ENCODE assay signal across 1 cellular context in the genomic region with DNA sequence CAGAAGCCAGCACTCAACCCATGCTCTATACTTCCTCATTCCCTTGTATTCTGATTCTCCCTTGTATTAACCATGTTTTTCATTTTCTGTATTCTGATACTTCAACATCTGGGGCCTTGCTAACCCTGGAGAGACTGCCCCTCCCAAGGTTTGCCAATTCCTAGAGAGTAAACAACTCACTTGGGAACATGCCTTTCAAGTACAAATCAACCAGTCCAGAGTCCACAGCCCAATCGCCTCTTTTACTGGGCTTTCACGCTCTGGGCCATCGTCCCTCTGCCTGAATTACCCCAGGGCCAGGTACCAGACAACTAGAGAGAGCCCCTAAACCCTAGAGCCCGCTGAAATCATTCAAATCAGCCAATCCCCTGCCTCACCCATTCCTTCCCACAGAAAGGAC.
TF ChIP-seq lines count a peak whose summit lies in the region.

No MANE protein-coding gene starts in this region.

TF ChIP-seq in HepG2, 621 proteins besides CTCF, POLR2A, EP300 and RAD21 (continued from another document and continues in another):
- TF ChIP-seq ZBTB33 (CRISPR knock-in tag; IDR thresholded peaks at IDR 0.05), result no peak
- 0 out of 2 replicates have a peak, but pooled peaks have one; percentile 25 for TF ChIP-seq SIX1 (CRISPR knock-in tag; IDR thresholded peaks at IDR 0.05; ENCODE audit: borderline replicate concordance)
- TF ChIP-seq ZSCAN12 (CRISPR knock-in tag; IDR thresholded peaks at IDR 0.05), result no peak
- TF ChIP-seq, protein P1, sequence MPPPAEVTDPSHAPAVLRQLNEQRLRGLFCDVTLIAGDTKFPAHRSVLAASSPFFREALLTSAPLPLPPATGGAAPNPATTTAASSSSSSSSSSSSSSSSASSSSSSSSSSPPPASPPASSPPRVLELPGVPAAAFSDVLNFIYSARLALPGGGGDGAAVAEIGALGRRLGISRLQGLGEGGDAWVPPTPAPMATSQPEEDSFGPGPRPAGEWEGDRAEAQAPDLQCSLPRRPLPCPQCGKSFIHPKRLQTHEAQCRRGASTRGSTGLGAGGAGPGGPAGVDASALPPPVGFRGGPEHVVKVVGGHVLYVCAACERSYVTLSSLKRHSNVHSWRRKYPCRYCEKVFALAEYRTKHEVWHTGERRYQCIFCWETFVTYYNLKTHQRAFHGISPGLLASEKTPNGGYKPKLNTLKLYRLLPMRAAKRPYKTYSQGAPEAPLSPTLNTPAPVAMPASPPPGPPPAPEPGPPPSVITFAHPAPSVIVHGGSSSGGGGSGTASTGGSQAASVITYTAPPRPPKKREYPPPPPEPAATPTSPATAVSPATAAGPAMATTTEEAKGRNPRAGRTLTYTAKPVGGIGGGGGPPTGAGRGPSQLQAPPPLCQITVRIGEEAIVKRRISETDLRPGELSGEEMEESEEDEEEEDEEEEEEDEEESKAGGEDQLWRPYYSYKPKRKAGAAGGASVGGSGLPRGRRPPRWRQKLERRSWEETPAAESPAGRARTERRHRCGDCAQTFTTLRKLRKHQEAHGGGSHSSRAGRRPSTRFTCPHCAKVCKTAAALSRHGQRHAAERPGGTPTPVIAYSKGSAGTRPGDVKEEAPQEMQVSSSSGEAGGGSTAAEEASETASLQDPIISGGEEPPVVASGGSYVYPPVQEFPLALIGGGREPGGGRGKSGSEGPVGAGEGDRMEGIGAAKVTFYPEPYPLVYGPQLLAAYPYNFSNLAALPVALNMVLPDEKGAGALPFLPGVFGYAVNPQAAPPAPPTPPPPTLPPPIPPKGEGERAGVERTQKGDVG (CRISPR knock-in tag; IDR thresholded peaks at IDR 0.05; ENCODE audit: borderline replicate concordance), result no peak
- TF ChIP-seq GLI4 (CRISPR knock-in tag; IDR thresholded peaks at IDR 0.05; ENCODE audit: borderline replicate concordance), result no peak
- no peak for TF ChIP-seq ZNF260 (CRISPR knock-in tag; IDR thresholded peaks at IDR 0.05; ENCODE audit: borderline replicate concordance, low read depth)
- no peak for TF ChIP-seq EZH2 (conservative IDR thresholded peaks at IDR 0.05; ENCODE audit: low read depth, low read length)
- TF ChIP-seq, protein P2, sequence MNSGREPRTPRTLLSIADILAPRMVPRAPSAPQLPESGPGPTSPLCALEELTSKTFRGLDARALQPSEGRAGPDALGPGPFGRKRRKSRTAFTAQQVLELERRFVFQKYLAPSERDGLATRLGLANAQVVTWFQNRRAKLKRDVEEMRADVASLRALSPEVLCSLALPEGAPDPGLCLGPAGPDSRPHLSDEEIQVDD (CRISPR knock-in tag; IDR thresholded peaks at IDR 0.05; ENCODE audit: borderline replicate concordance), result no peak
- TF ChIP-seq GFI1 (CRISPR knock-in tag; IDR thresholded peaks at IDR 0.05; ENCODE audit: borderline replicate concordance), result peak; percentile 23; the same call in 1 of the 2 replicates
- TF ChIP-seq SRSF9 (IDR thresholded peaks at IDR 0.05; ENCODE audit: borderline replicate concordance, insufficient read depth, low read depth, low read length, poor library complexity, severe bottlenecking), result no peak
- no peak for TF ChIP-seq TRIM22 (IDR thresholded peaks at IDR 0.05)
- TF ChIP-seq RCOR2 (CRISPR knock-in tag; IDR thresholded peaks at IDR 0.05), result 0 out of 2 replicates have a peak, but pooled peaks have one; percentile 45
- no peak for TF ChIP-seq KMT2A (CRISPR knock-in tag; IDR thresholded peaks at IDR 0.05)
- no peak for TF ChIP-seq ZNF563 (CRISPR knock-in tag; IDR thresholded peaks at IDR 0.05)
- no peak for TF ChIP-seq ZNF740 (CRISPR knock-in tag; IDR thresholded peaks at IDR 0.05)
- no peak for TF ChIP-seq JUND (CRISPR knock-in tag; IDR thresholded peaks at IDR 0.05)
- no peak for TF ChIP-seq ZNF781 (CRISPR knock-in tag; IDR thresholded peaks at IDR 0.05; ENCODE audit: borderline replicate concordance, not compliant biosample characterization)
- no peak for TF ChIP-seq FLYWCH1 (CRISPR knock-in tag; IDR thresholded peaks at IDR 0.05)
- no peak for TF ChIP-seq PRMT3 (CRISPR knock-in tag; IDR thresholded peaks at IDR 0.05; ENCODE audit: borderline replicate concordance, low read depth)
- TF ChIP-seq RAD51 (IDR thresholded peaks at IDR 0.05; ENCODE audit: borderline replicate concordance), result no peak
- TF ChIP-seq NFYC (CRISPR knock-in tag; IDR thresholded peaks at IDR 0.05), result no peak
- no peak for TF ChIP-seq CAMTA2 (CRISPR knock-in tag; IDR thresholded peaks at IDR 0.05; ENCODE audit: borderline replicate concordance)
- TF ChIP-seq, protein P3, sequence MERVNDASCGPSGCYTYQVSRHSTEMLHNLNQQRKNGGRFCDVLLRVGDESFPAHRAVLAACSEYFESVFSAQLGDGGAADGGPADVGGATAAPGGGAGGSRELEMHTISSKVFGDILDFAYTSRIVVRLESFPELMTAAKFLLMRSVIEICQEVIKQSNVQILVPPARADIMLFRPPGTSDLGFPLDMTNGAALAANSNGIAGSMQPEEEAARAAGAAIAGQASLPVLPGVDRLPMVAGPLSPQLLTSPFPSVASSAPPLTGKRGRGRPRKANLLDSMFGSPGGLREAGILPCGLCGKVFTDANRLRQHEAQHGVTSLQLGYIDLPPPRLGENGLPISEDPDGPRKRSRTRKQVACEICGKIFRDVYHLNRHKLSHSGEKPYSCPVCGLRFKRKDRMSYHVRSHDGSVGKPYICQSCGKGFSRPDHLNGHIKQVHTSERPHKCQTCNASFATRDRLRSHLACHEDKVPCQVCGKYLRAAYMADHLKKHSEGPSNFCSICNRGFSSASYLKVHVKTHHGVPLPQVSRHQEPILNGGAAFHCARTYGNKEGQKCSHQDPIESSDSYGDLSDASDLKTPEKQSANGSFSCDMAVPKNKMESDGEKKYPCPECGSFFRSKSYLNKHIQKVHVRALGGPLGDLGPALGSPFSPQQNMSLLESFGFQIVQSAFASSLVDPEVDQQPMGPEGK (CRISPR knock-in tag; IDR thresholded peaks at IDR 0.05), result peak; percentile 85
- no peak for TF ChIP-seq NR0B2 (CRISPR knock-in tag; IDR thresholded peaks at IDR 0.05)
- TF ChIP-seq ATF7 (IDR thresholded peaks at IDR 0.05), result no peak
- TF ChIP-seq ATF7 (CRISPR knock-in tag; IDR thresholded peaks at IDR 0.05), result no peak
- TF ChIP-seq E2F2 (CRISPR knock-in tag; IDR thresholded peaks at IDR 0.05; ENCODE audit: borderline replicate concordance), result no peak
- TF ChIP-seq FOXA1 (IDR thresholded peaks at IDR 0.05), result no peak
- TF ChIP-seq FOXA1 (CRISPR knock-in tag; IDR thresholded peaks at IDR 0.05), result peak; percentile 91
- TF ChIP-seq RBFOX2 (IDR thresholded peaks at IDR 0.05; ENCODE audit: low read depth, low read length), result no peak
- TF ChIP-seq ZSCAN20 (CRISPR knock-in tag; IDR thresholded peaks at IDR 0.05; ENCODE audit: borderline replicate concordance), result no peak
- no peak for TF ChIP-seq ZKSCAN5 (CRISPR knock-in tag; IDR thresholded peaks at IDR 0.05)
- TF ChIP-seq ZNF724P (CRISPR knock-in tag; IDR thresholded peaks at IDR 0.05; ENCODE audit: borderline replicate concordance), result no peak
- no peak for TF ChIP-seq TOE1 (CRISPR knock-in tag; IDR thresholded peaks at IDR 0.05)
- peak; percentile 36; the same call in 1 of the 2 replicates for TF ChIP-seq ZNF747 (CRISPR knock-in tag; IDR thresholded peaks at IDR 0.05; ENCODE audit: borderline replicate concordance)
- TF ChIP-seq, protein P4, sequence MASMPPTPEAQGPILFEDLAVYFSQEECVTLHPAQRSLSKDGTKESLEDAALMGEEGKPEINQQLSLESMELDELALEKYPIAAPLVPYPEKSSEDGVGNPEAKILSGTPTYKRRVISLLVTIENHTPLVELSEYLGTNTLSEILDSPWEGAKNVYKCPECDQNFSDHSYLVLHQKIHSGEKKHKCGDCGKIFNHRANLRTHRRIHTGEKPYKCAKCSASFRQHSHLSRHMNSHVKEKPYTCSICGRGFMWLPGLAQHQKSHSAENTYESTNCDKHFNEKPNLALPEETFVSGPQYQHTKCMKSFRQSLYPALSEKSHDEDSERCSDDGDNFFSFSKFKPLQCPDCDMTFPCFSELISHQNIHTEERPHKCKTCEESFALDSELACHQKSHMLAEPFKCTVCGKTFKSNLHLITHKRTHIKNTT (CRISPR knock-in tag; IDR thresholded peaks at IDR 0.05), result no peak
- no peak for TF ChIP-seq ZNF510 (CRISPR knock-in tag; IDR thresholded peaks at IDR 0.05; ENCODE audit: low read depth)
- no peak for TF ChIP-seq CCDC6 (CRISPR knock-in tag; IDR thresholded peaks at IDR 0.05)
- no peak for TF ChIP-seq KLF13 (CRISPR knock-in tag; IDR thresholded peaks at IDR 0.05)
- no peak for TF ChIP-seq ZNF746 (CRISPR knock-in tag; IDR thresholded peaks at IDR 0.05)
- TF ChIP-seq, protein P5, sequence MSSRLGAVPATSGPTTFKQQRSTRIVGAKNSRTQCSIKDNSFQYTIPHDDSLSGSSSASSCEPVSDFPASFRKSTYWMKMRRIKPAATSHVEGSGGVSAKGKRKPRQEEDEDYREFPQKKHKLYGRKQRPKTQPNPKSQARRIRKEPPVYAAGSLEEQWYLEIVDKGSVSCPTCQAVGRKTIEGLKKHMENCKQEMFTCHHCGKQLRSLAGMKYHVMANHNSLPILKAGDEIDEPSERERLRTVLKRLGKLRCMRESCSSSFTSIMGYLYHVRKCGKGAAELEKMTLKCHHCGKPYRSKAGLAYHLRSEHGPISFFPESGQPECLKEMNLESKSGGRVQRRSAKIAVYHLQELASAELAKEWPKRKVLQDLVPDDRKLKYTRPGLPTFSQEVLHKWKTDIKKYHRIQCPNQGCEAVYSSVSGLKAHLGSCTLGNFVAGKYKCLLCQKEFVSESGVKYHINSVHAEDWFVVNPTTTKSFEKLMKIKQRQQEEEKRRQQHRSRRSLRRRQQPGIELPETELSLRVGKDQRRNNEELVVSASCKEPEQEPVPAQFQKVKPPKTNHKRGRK (CRISPR knock-in tag; IDR thresholded peaks at IDR 0.05), result no peak
- peak; percentile 80 for TF ChIP-seq MED1 (CRISPR knock-in tag; IDR thresholded peaks at IDR 0.05)
- TF ChIP-seq, protein P6, sequence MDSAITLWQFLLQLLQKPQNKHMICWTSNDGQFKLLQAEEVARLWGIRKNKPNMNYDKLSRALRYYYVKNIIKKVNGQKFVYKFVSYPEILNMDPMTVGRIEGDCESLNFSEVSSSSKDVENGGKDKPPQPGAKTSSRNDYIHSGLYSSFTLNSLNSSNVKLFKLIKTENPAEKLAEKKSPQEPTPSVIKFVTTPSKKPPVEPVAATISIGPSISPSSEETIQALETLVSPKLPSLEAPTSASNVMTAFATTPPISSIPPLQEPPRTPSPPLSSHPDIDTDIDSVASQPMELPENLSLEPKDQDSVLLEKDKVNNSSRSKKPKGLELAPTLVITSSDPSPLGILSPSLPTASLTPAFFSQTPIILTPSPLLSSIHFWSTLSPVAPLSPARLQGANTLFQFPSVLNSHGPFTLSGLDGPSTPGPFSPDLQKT (CRISPR knock-in tag; IDR thresholded peaks at IDR 0.05; ENCODE audit: borderline replicate concordance), result no peak
- TF ChIP-seq, protein P7, sequence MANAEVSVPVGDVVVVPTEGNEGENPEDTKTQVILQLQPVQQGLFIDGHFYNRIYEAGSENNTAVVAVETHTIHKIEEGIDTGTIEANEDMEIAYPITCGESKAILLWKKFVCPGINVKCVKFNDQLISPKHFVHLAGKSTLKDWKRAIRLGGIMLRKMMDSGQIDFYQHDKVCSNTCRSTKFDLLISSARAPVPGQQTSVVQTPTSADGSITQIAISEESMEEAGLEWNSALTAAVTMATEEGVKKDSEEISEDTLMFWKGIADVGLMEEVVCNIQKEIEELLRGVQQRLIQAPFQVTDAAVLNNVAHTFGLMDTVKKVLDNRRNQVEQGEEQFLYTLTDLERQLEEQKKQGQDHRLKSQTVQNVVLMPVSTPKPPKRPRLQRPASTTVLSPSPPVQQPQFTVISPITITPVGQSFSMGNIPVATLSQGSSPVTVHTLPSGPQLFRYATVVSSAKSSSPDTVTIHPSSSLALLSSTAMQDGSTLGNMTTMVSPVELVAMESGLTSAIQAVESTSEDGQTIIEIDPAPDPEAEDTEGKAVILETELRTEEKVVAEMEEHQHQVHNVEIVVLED (CRISPR knock-in tag; IDR thresholded peaks at IDR 0.05; ENCODE audit: borderline replicate concordance), result no peak
